17 cellular contexts compared by ENCODE assay signal in genomic region chr1:233587958-233588799, GRCh38. TPM values are rescaled to one million over a fixed set of nuclear protein-coding genes. Genes with fewer than 3 reads are reported as not detected.
DNase-seq lines count a peak whose midpoint lies in the region; ATAC-seq and TF ChIP-seq lines count a peak whose summit lies in the region.
"Had no signal": no experiment of that assay in that cellular context is flagged by ENCODE, and none has a peak within 500 bp of the region (broad histone marks: within the 10 kb centered on the region; RNA-seq: fewer than 3 reads in every experiment).

No MANE protein-coding gene starts in this region.

- H3K79me2 ChIP-seq in mesendoderm (ENCODE audit: control insufficient read depth, insufficient read depth, low read length) = no peaks in the 10 kb centered on the region

- TF ChIP-seq CTCF in GM10266 (IDR thresholded peaks at IDR 0.05; ENCODE audit: control insufficient read depth, insufficient read depth, low read depth, missing control alignments) (no peak), omental fat pad (IDR thresholded peaks at IDR 0.05) (no peak)

- no peak overlapping the region for H4K8ac ChIP-seq in mesendoderm (ENCODE audit: low read depth, low read length)

- H3K23ac ChIP-seq in mesendoderm (ENCODE audit: low read length) = no peak overlapping the region

- no peaks in the 10 kb centered on the region for H3K4me1 ChIP-seq in mesendoderm (ENCODE audit: control insufficient read depth, low read depth, low read length)
- H3K4me1 ChIP-seq: right atrium auricular region, SJSA1 had no signal

- no peaks in the 10 kb centered on the region for H3K36me3 Mint-ChIP-seq in activated naive CD8-positive, alpha-beta T cell treated with anti-CD3 and anti-CD28 coated beads, Interleukin-2, amount 50 U/mL, for 24 hours (ENCODE audit: low read depth)
- H3K36me3 Mint-ChIP-seq: stimulated activated memory B cell treated with anti-CD40 and anti-IgM and Interleukin-4, amounts not matched to agents 10 μg/mL and 1 μg/mL and 100 μg/mL, for 72 hours had no signal

- no peaks in the 10 kb centered on the region for H3K4me1 Mint-ChIP-seq in activated naive CD8-positive, alpha-beta T cell treated with anti-CD3 and anti-CD28 coated beads, Interleukin-2, amount 50 U/mL, for 24 hours
- H3K4me1 Mint-ChIP-seq: stimulated activated memory B cell treated with anti-CD40 and anti-IgM and Interleukin-4, amounts not matched to agents 10 μg/mL and 1 μg/mL and 100 μg/mL, for 72 hours had no signal

- no peak overlapping the region for H3K4ac ChIP-seq in mesendoderm (ENCODE audit: low read depth, low read length)

- H3K4me2 ChIP-seq in mesendoderm (ENCODE audit: low read length) = no peak overlapping the region

- no peaks in the 10 kb centered on the region for H3K79me1 ChIP-seq in mesendoderm (ENCODE audit: low read length)

- H3K27ac Mint-ChIP-seq in activated naive CD8-positive, alpha-beta T cell treated with anti-CD3 and anti-CD28 coated beads, Interleukin-2, amount 50 U/mL, for 24 hours = no peak overlapping the region
- H3K27ac Mint-ChIP-seq: stimulated activated memory B cell treated with anti-CD40 and anti-IgM and Interleukin-4, amounts not matched to agents 10 μg/mL and 1 μg/mL and 100 μg/mL, for 72 hours had no signal

- no peak overlapping the region for H3K9ac ChIP-seq in mesendoderm (ENCODE audit: low read length)

- H2BK5ac ChIP-seq in mesendoderm (ENCODE audit: low read length) = no peak overlapping the region

- peak; percentile 42 for DNase-seq in NCI-H1092 (lab: John Stamatoyannopoulos, UW)
- peak; percentile 2 for DNase-seq in brain pericyte (ENCODE audit: low read depth, low spot score)
- peak; percentile 74 for DNase-seq in mesendoderm
- DNase-seq in GM10266 (ENCODE audit: extremely low spot score) = no peak
- no peak for DNase-seq in ureter (ENCODE audit: low spot score)
- no peak for DNase-seq in activated naive CD8-positive, alpha-beta T cell treated with anti-CD3 and anti-CD28 coated beads, Interleukin-2, amount 50 U/mL, for 24 hours
- DNase-seq in omental fat pad (ENCODE audit: low spot score) = no peak
- DNase-seq: activated CD8-positive, alpha-beta memory T cell treated with anti-CD3 and anti-CD28 coated beads, Interleukin-2, amount 50 U/mL, for 48 hours; cortex of kidney; kidney glomerular epithelial cell; NCI-H2029; stimulated activated CD4-positive, alpha-beta T cell treated with anti-CD3 and anti-CD28 coated beads, Interleukin-4, amount 100 ng/mL, for 24 hours had no signal

- H3K56ac ChIP-seq in mesendoderm (ENCODE audit: low read length) = no peak overlapping the region

- H3K18ac ChIP-seq in mesendoderm (ENCODE audit: low read length) = no peak overlapping the region

- peaks cover 5% of the 10 kb centered on the region for H3K27me3 ChIP-seq in mesendoderm (ENCODE audit: insufficient read depth, low read length, poor library complexity)
- H3K27me3 ChIP-seq: right atrium auricular region, SJSA1 had no signal

- H4K5ac ChIP-seq in mesendoderm (ENCODE audit: low read length) = no peak overlapping the region

- no CpG with 5 or more reads among the region's 17 CpGs for WGBS in mesendoderm (ENCODE audit: extremely low coverage, insufficient coverage, low lambda C conversion rate)

- H3K36me3 ChIP-seq in mesendoderm (ENCODE audit: control insufficient read depth, insufficient read depth, low read length) = no peaks in the 10 kb centered on the region
- H3K36me3 ChIP-seq: right atrium auricular region, SJSA1 had no signal

- no peak overlapping the region for H3K4me3 Mint-ChIP-seq in activated naive CD8-positive, alpha-beta T cell treated with anti-CD3 and anti-CD28 coated beads, Interleukin-2, amount 50 U/mL, for 24 hours
- H3K4me3 Mint-ChIP-seq: stimulated activated memory B cell treated with anti-CD40 and anti-IgM and Interleukin-4, amounts not matched to agents 10 μg/mL and 1 μg/mL and 100 μg/mL, for 72 hours had no signal

- H2BK15ac ChIP-seq in mesendoderm (replicated peaks; ENCODE audit: low read depth) = no peak overlapping the region

- no peak overlapping the region for H2BK120ac ChIP-seq in mesendoderm (ENCODE audit: low read depth, low read length)

- H3K4me3 ChIP-seq in mesendoderm (ENCODE audit: low read length) = no peak overlapping the region
- H3K4me3 ChIP-seq: right atrium auricular region, SJSA1 had no signal

- peaks cover 12% of the 10 kb centered on the region for H3K27me3 Mint-ChIP-seq in activated naive CD8-positive, alpha-beta T cell treated with anti-CD3 and anti-CD28 coated beads, Interleukin-2, amount 50 U/mL, for 24 hours
- H3K27me3 Mint-ChIP-seq: stimulated activated memory B cell treated with anti-CD40 and anti-IgM and Interleukin-4, amounts not matched to agents 10 μg/mL and 1 μg/mL and 100 μg/mL, for 72 hours had no signal

- H3K27ac ChIP-seq in mesendoderm (ENCODE audit: low read depth, low read length) = no peak overlapping the region
- H3K27ac ChIP-seq: right atrium auricular region, SJSA1 had no signal

- ATAC-seq in GM18502 (IDR thresholded peaks at IDR 0.05; ENCODE audit: poor library complexity, unreplicated experiment) (peak; percentile 52), omental fat pad (ENCODE audit: low FRiP score) (no peak)
- no peak for ATAC-seq in activated naive CD8-positive, alpha-beta T cell treated with anti-CD3 and anti-CD28 coated beads, Interleukin-2, amount 50 U/mL, for 24 hours
- ATAC-seq: stimulated activated memory B cell treated with anti-CD40 and anti-IgM and Interleukin-4, amounts not matched to agents 10 μg/mL and 1 μg/mL and 100 μg/mL, for 72 hours had no signal

- H2AK5ac ChIP-seq in mesendoderm (ENCODE audit: low read length) = no peak overlapping the region

- peaks cover 4% of the 10 kb centered on the region for H3K9me3 Mint-ChIP-seq in activated naive CD8-positive, alpha-beta T cell treated with anti-CD3 and anti-CD28 coated beads, Interleukin-2, amount 50 U/mL, for 24 hours
- H3K9me3 Mint-ChIP-seq: stimulated activated memory B cell treated with anti-CD40 and anti-IgM and Interleukin-4, amounts not matched to agents 10 μg/mL and 1 μg/mL and 100 μg/mL, for 72 hours had no signal

RNA-seq across cellular contexts. Expression of gene KCNK1, which starts 25.7 kb away (rescaled TPM):
- polyA plus RNA-seq in mesendoderm (2013, experiment 1 of 2) = 7.5 TPM
- polyA plus RNA-seq in mesendoderm (2013, experiment 2 of 2) = 8.0 TPM
- total RNA-seq in ureter = 6.9 TPM
- 10 to 100 TPM in 1 of 4 donors, 1 to 10 TPM in 3; 1.9 to 10.2 (median 4.8) TPM for total RNA-seq in omental fat pad
- total RNA-seq: myocyte, SJSA1 had no signal

Comparison
In these comparisons a context has a peak if more than half of its experiments do, and no peak if none do; other contexts are left out.
1. DNase-seq: peak in NCI-H1092 (single experiment), brain pericyte (single experiment) and mesendoderm (single experiment); none in GM10266 (single experiment), ureter (single experiment), activated naive CD8-positive, alpha-beta T cell treated with anti-CD3 and anti-CD28 coated beads, Interleukin-2, amount 50 U/mL, for 24 hours (single experiment) and omental fat pad (single experiment).